2 cellular contexts compared by ENCODE assay signal in the genomic region with DNA sequence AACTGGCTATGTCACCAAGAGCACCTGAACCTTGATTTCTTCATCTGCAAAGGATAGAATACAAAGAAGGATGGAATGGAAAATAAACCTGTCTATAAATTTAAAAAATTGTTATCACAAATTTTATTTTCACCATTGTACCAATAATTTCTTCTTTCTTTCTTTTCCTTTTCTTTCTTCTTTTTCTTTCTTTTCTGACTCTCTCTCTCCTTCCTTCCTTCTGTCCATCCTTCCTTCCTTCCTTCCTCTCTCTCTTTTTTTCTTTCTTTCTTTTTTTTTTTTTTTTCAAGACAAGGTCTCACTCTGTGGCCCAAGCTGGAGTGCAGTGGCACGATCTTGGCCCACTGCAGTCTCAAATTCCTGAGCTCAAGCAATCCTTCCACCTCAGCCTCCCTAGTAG.
TF ChIP-seq lines count a peak whose summit lies in the region.

No MANE protein-coding gene starts in this region.

TF ChIP-seq in HEK293, 187 proteins besides CTCF, POLR2A, EP300 and RAD21:
- TF ChIP-seq EGR2 (tag by site-specific recombination; IDR thresholded peaks at IDR 0.05; ENCODE audit: low read depth) (no peak), ZNF366 (tag by site-specific recombination; conservative IDR thresholded peaks at IDR 0.05) (peak; percentile 63)

TF ChIP-seq in K562, 482 proteins besides CTCF, POLR2A, EP300 and RAD21:
- TF ChIP-seq ZBTB7A (IDR thresholded peaks at IDR 0.05; ENCODE audit: borderline replicate concordance, control insufficient read depth, low read depth, low read length), result no peak
- TF ChIP-seq, protein P1, sequence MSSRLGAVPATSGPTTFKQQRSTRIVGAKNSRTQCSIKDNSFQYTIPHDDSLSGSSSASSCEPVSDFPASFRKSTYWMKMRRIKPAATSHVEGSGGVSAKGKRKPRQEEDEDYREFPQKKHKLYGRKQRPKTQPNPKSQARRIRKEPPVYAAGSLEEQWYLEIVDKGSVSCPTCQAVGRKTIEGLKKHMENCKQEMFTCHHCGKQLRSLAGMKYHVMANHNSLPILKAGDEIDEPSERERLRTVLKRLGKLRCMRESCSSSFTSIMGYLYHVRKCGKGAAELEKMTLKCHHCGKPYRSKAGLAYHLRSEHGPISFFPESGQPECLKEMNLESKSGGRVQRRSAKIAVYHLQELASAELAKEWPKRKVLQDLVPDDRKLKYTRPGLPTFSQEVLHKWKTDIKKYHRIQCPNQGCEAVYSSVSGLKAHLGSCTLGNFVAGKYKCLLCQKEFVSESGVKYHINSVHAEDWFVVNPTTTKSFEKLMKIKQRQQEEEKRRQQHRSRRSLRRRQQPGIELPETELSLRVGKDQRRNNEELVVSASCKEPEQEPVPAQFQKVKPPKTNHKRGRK (tag; IDR thresholded peaks at IDR 0.05), result peak; percentile 74
